ENCODE assay signal across 2 cellular contexts in the genomic region with DNA sequence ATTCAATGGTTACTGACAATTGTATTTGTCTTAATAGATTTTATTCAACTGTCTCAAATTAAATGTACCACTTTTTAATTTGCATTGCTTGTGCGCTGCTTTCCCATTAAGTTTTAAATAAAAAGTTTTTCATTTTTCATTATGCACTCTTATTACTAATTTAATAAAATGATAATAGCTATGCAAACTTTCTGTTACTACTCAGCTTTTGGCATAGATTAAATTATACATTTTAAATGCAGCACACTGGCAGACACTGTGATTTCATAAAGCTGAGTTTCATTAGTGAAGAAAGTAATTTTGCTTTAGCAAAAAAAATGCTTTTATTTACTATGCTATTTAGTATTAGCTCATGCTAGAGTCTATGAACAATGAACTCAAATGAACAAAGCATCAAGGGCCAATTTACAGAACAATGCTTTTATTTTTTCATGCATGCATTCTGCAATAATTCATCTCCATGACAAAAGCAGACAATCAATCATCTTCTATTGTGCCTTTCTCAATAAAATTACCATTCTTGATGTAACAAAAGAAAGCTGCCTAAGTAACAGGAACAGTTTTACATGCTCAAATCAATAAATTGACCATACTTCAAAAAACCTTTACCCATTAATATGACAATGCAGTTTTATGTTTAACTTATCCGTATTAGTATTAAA.
TF ChIP-seq lines count a peak whose summit lies in the region.

No MANE protein-coding gene starts in this region.

TF ChIP-seq in A549, 52 proteins besides CTCF, POLR2A, EP300 and RAD21:
- TF ChIP-seq FOSB (CRISPR knock-in tag; IDR thresholded peaks at IDR 0.05) (no peak), HDAC2 (IDR thresholded peaks at IDR 0.05) (no peak), MAFK (IDR thresholded peaks at IDR 0.05; ENCODE audit: partially characterized antibody) (no peak), ZC3H11A (IDR thresholded peaks at IDR 0.05) (no peak), SREBF2 (IDR thresholded peaks at IDR 0.05) (no peak), ZSCAN20 (CRISPR knock-in tag; IDR thresholded peaks at IDR 0.05) (no peak), KDM1A (IDR thresholded peaks at IDR 0.05; ENCODE audit: low read depth) (no peak), ESRRA (IDR thresholded peaks at IDR 0.05; ENCODE audit: borderline replicate concordance, low read length) (no peak), HOXB5 (CRISPR knock-in tag; IDR thresholded peaks at IDR 0.05) (no peak), HOXB13 (CRISPR knock-in tag; IDR thresholded peaks at IDR 0.05; ENCODE audit: low read depth) (no peak), FOXS1 (CRISPR knock-in tag; IDR thresholded peaks at IDR 0.05) (no peak), NR3C1 (IDR thresholded peaks at IDR 0.05) (no peak)
- TF ChIP-seq, protein P1, sequence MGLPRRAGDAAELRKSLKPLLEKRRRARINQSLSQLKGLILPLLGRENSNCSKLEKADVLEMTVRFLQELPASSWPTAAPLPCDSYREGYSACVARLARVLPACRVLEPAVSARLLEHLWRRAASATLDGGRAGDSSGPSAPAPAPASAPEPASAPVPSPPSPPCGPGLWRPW (IDR thresholded peaks at IDR 0.05): no peak
- TF ChIP-seq, protein P2, sequence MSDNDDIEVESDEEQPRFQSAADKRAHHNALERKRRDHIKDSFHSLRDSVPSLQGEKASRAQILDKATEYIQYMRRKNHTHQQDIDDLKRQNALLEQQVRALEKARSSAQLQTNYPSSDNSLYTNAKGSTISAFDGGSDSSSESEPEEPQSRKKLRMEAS (IDR thresholded peaks at IDR 0.05): no peak

TF ChIP-seq in H1, 55 proteins besides CTCF, POLR2A, EP300 and RAD21:
- TF ChIP-seq TAF7 (optimal IDR thresholded peaks at IDR 0.05; ENCODE audit: borderline replicate concordance, low read depth, low read length) (no peak), MAFK (IDR thresholded peaks at IDR 0.05; ENCODE audit: low read depth, low read length) (no peak), TAF1 (IDR thresholded peaks at IDR 0.05; ENCODE audit: low read depth, low read length) (no peak), PHF8 (conservative IDR thresholded peaks at IDR 0.05; ENCODE audit: low read depth, low read length) (no peak), BACH1 (IDR thresholded peaks at IDR 0.05; ENCODE audit: low read length) (no peak), POLR2AphosphoS5 (IDR thresholded peaks at IDR 0.05; ENCODE audit: low read depth, low read length) (no peak), NANOG (IDR thresholded peaks at IDR 0.05; ENCODE audit: insufficient read depth, low read depth, low read length, poor library complexity, severe bottlenecking) (no peak)
